1 cellular context compared by ENCODE assay signal in genomic region chr3:43690400-43691119, GRCh38.
TF ChIP-seq lines count a peak whose summit lies in the region.

TSS of gene ABHD5 (plus strand) at chr3:43690938. CDS start at chr3:43690993, 55 bp downstream.

TF ChIP-seq in HepG2, 621 proteins besides CTCF, POLR2A, EP300 and RAD21 (continued from another document and continues in another):
- TF ChIP-seq RERE (CRISPR knock-in tag; IDR thresholded peaks at IDR 0.05; ENCODE audit: low read depth) (no peak; the same call in 1 of the 2 replicates), KDM3A (CRISPR knock-in tag; IDR thresholded peaks at IDR 0.05; ENCODE audit: low read depth) (peak; percentile 79), JDP2 (CRISPR knock-in tag; IDR thresholded peaks at IDR 0.05; ENCODE audit: borderline replicate concordance) (no peak), POLR2G (IDR thresholded peaks at IDR 0.05; ENCODE audit: low read depth, low read length) (peak; percentile 99), HNRNPK (IDR thresholded peaks at IDR 0.05; ENCODE audit: low read depth, low read length, poor library complexity, severe bottlenecking) (peak; percentile 57), ZNF562 (CRISPR knock-in tag; IDR thresholded peaks at IDR 0.05; ENCODE audit: borderline replicate concordance) (peak; percentile 15; the same call in 1 of the 2 replicates), YEATS2 (CRISPR knock-in tag; IDR thresholded peaks at IDR 0.05; ENCODE audit: borderline replicate concordance) (peak; percentile 41; the same call in 1 of the 2 replicates), CERS6 (CRISPR knock-in tag; IDR thresholded peaks at IDR 0.05) (no peak), IKZF5 (CRISPR knock-in tag; IDR thresholded peaks at IDR 0.05) (peak; percentile 87), ONECUT2 (CRISPR knock-in tag; IDR thresholded peaks at IDR 0.05) (no peak), KDM6A (CRISPR knock-in tag; IDR thresholded peaks at IDR 0.05; ENCODE audit: low read depth) (no peak), TOE1 (CRISPR knock-in tag; IDR thresholded peaks at IDR 0.05) (peak; percentile 95; the same call in 1 of the 2 replicates), ZNF12 (CRISPR knock-in tag; IDR thresholded peaks at IDR 0.05) (no peak), ZNF768 (CRISPR knock-in tag; IDR thresholded peaks at IDR 0.05) (peak; percentile 67; the same call in 1 of the 2 replicates), LCORL (IDR thresholded peaks at IDR 0.05) (no peak), LCORL (CRISPR knock-in tag; IDR thresholded peaks at IDR 0.05) (no peak; the same call in 1 of the 2 replicates), ZNF256 (CRISPR knock-in tag; conservative IDR thresholded peaks at IDR 0.05) (no peak), IRX3 (CRISPR knock-in tag; IDR thresholded peaks at IDR 0.05; ENCODE audit: borderline replicate concordance, low read depth) (peak; percentile 96), ZNF225 (CRISPR knock-in tag; IDR thresholded peaks at IDR 0.05) (no peak; the same call in 1 of the 2 replicates), ZNF740 (CRISPR knock-in tag; IDR thresholded peaks at IDR 0.05) (no peak), AKNA (CRISPR knock-in tag; IDR thresholded peaks at IDR 0.05; ENCODE audit: borderline replicate concordance) (no peak), GTF2F1 (IDR thresholded peaks at IDR 0.05; ENCODE audit: low read length) (0 out of 2 replicates have a peak, but pooled peaks have one; percentile 58), KAT7 (CRISPR knock-in tag; IDR thresholded peaks at IDR 0.05; ENCODE audit: borderline replicate concordance) (no peak; the same call in 1 of the 2 replicates), CREB1 (IDR thresholded peaks at IDR 0.05) (no peak), CREB1 (CRISPR knock-in tag; IDR thresholded peaks at IDR 0.05) (no peak), ETS1 (CRISPR knock-in tag; IDR thresholded peaks at IDR 0.05) (0 out of 2 replicates have a peak, but pooled peaks have one; percentile 59), ZNF329 (CRISPR knock-in tag; IDR thresholded peaks at IDR 0.05; ENCODE audit: low read depth) (no peak), TEF (CRISPR knock-in tag; IDR thresholded peaks at IDR 0.05) (no peak; the same call in 1 of the 2 replicates), ZNF850 (CRISPR knock-in tag; conservative IDR thresholded peaks at IDR 0.05) (no peak; the same call in 1 of the 2 replicates), ZNF639 (CRISPR knock-in tag; conservative IDR thresholded peaks at IDR 0.05) (0 out of 2 replicates have a peak, but pooled peaks have one; percentile 28), KMT2B (CRISPR knock-in tag; IDR thresholded peaks at IDR 0.05) (peak; percentile 79), THYN1 (CRISPR knock-in tag; IDR thresholded peaks at IDR 0.05; ENCODE audit: borderline replicate concordance, low read depth) (0 out of 2 replicates have a peak, but pooled peaks have one; percentile 28), ZSCAN29 (CRISPR knock-in tag; conservative IDR thresholded peaks at IDR 0.05) (peak; percentile 89; the same call in 1 of the 2 replicates), GRHL1 (CRISPR knock-in tag; conservative IDR thresholded peaks at IDR 0.05) (no peak), ZNF292 (CRISPR knock-in tag; IDR thresholded peaks at IDR 0.05; ENCODE audit: borderline replicate concordance, low read depth) (0 out of 2 replicates have a peak, but pooled peaks have one; percentile 46), NFATC3 (CRISPR knock-in tag; IDR thresholded peaks at IDR 0.05) (no peak), PCBP1 (IDR thresholded peaks at IDR 0.05; ENCODE audit: borderline replicate concordance, low read depth, low read length) (no peak), SMC3 (IDR thresholded peaks at IDR 0.05; ENCODE audit: low read length) (no peak), ZNF430 (CRISPR knock-in tag; IDR thresholded peaks at IDR 0.05) (peak; percentile 97), ZNF546 (CRISPR knock-in tag; conservative IDR thresholded peaks at IDR 0.05) (peak; percentile 94), ZBTB21 (CRISPR knock-in tag; IDR thresholded peaks at IDR 0.05) (no peak; the same call in 1 of the 2 replicates), EZH2 (conservative IDR thresholded peaks at IDR 0.05; ENCODE audit: low read depth, low read length) (no peak), ZFP37 (CRISPR knock-in tag; IDR thresholded peaks at IDR 0.05; ENCODE audit: borderline replicate concordance) (0 out of 2 replicates have a peak, but pooled peaks have one; percentile 50), NR2F6 (IDR thresholded peaks at IDR 0.05) (no peak), NR2F6 (CRISPR knock-in tag; IDR thresholded peaks at IDR 0.05) (no peak), MAF1 (CRISPR knock-in tag; IDR thresholded peaks at IDR 0.05; ENCODE audit: borderline replicate concordance) (no peak)
